21 cellular contexts compared by ENCODE assay signal in the genomic region with DNA sequence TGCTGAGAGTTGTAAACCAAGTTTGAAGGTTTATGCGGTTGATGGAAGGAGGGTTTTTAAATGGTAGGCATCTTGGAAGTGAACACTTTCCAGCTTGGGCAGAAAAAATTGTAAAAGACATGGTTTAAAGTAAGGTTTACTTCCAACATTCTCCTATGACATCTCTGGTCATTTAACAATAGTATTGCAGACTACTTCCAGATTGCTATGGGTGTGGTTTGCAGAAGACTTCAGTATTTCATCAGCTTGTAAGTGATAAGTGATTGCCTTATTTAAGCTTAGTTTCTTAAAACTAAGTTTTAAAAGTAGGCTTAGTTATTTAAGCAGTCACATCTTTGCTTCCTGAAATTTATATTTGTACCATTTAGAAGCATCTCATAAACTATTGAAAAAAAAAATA. TPM values are rescaled to one million over a fixed set of nuclear protein-coding genes. Genes with fewer than 3 reads are reported as not detected.
DNase-seq lines count a peak whose midpoint lies in the region; ATAC-seq and TF ChIP-seq lines count a peak whose summit lies in the region.
"Had no signal": no experiment of that assay in that cellular context is flagged by ENCODE, and none has a peak within 500 bp of the region (broad histone marks: within the 10 kb centered on the region; RNA-seq: fewer than 3 reads in every experiment).

No MANE protein-coding gene starts in this region.

- H3K9ac ChIP-seq in SK-N-MC (ENCODE audit: insufficient read length): no peak overlapping the region
- H3K9ac ChIP-seq: GM23248 had no signal

- H3K4me3 ChIP-seq in SK-N-MC: no peak overlapping the region
- H3K4me3 ChIP-seq in fibroblast of the aortic adventitia (ENCODE audit: low read depth, low read length): no peak overlapping the region
- H3K4me3 ChIP-seq: GM23248, HAP-1 had no signal

- peaks cover 4 to 25% of the 10 kb centered on the region in 2 donors for H3K36me3 Mint-ChIP-seq in activated T-cell treated with anti-CD3 and anti-CD28 coated beads, Interleukin-2, amount 50 U/mL, for 72 hours (ENCODE audit: insufficient read depth in 2 of 2)
- H3K36me3 Mint-ChIP-seq in dendritic cell treated with granulocyte-macrophage colony-stimulating factor and Interleukin-4, amounts not matched to agents 40 ng/mL and 50 ng/mL, for 4 days (ENCODE audit: low read depth): peaks cover 47% of the 10 kb centered on the region

- no peak for TF ChIP-seq CTCF in fibroblast of the aortic adventitia (IDR thresholded peaks at IDR 0.05; ENCODE audit: insufficient read depth, low read length)

- no peaks in the 10 kb centered on the region for H3K9me3 ChIP-seq in SK-N-MC (ENCODE audit: low read depth, low read length)
- H3K9me3 ChIP-seq: BE2C, HAP-1 had no signal

- H3K27ac Mint-ChIP-seq in activated T-cell treated with anti-CD3 and anti-CD28 coated beads, Interleukin-2, amount 50 U/mL, for 72 hours: peak overlapping the region; percentile 46
- H3K27ac Mint-ChIP-seq in dendritic cell treated with granulocyte-macrophage colony-stimulating factor and Interleukin-4, amounts not matched to agents 40 ng/mL and 50 ng/mL, for 4 days: peak overlapping the region; percentile 28
- H3K27ac Mint-ChIP-seq: CD4-positive, CD25-positive, alpha-beta regulatory T cell had no signal

- intact Hi-C loops in dendritic cell treated with granulocyte-macrophage colony-stimulating factor and Interleukin-4, amounts not matched to agents 40 ng/mL and 50 ng/mL, for 4 days (cut with micrococcal nuclease): no loop called here

- no peaks in the 10 kb centered on the region for H3K27me3 Mint-ChIP-seq in activated T-cell treated with anti-CD3 and anti-CD28 coated beads, Interleukin-2, amount 50 U/mL, for 72 hours (ENCODE audit: low read depth)
- no peaks in the 10 kb centered on the region for H3K27me3 Mint-ChIP-seq in dendritic cell treated with granulocyte-macrophage colony-stimulating factor and Interleukin-4, amounts not matched to agents 40 ng/mL and 50 ng/mL, for 4 days
- H3K27me3 Mint-ChIP-seq: CD4-positive, CD25-positive, alpha-beta regulatory T cell; CD8-positive, alpha-beta memory T cell had no signal

- peaks cover 19% of the 10 kb centered on the region for H3K4me1 Mint-ChIP-seq in activated T-cell treated with anti-CD3 and anti-CD28 coated beads, Interleukin-2, amount 50 U/mL, for 72 hours (ENCODE audit: low read depth)
- H3K4me1 Mint-ChIP-seq in dendritic cell treated with granulocyte-macrophage colony-stimulating factor and Interleukin-4, amounts not matched to agents 40 ng/mL and 50 ng/mL, for 4 days (ENCODE audit: low read depth): no peaks in the 10 kb centered on the region
- H3K4me1 Mint-ChIP-seq: CD8-positive, alpha-beta memory T cell had no signal

- H3K27ac ChIP-seq in SK-N-MC: peak overlapping the region; percentile 31; the same call in 1 of the 2 replicates
- H3K27ac ChIP-seq: GM23248 had no signal

- peaks cover 37% of the 10 kb centered on the region for H3K36me3 ChIP-seq in SK-N-MC (ENCODE audit: insufficient read depth, low read length)

- no peak overlapping the region for H3K4me3 Mint-ChIP-seq in activated T-cell treated with anti-CD3 and anti-CD28 coated beads, Interleukin-2, amount 50 U/mL, for 72 hours
- no peak overlapping the region for H3K4me3 Mint-ChIP-seq in dendritic cell treated with granulocyte-macrophage colony-stimulating factor and Interleukin-4, amounts not matched to agents 40 ng/mL and 50 ng/mL, for 4 days
- H3K4me3 Mint-ChIP-seq: CD4-positive, CD25-positive, alpha-beta regulatory T cell; CD8-positive, alpha-beta memory T cell had no signal

- H3K9me3 Mint-ChIP-seq in activated T-cell treated with anti-CD3 and anti-CD28 coated beads, Interleukin-2, amount 50 U/mL, for 72 hours: no peaks in the 10 kb centered on the region
- no peaks in the 10 kb centered on the region for H3K9me3 Mint-ChIP-seq in dendritic cell treated with granulocyte-macrophage colony-stimulating factor and Interleukin-4, amounts not matched to agents 40 ng/mL and 50 ng/mL, for 4 days
- H3K9me3 Mint-ChIP-seq: CD4-positive, CD25-positive, alpha-beta regulatory T cell; CD8-positive, alpha-beta memory T cell had no signal

- no peak for ATAC-seq in activated T-cell treated with anti-CD3 and anti-CD28 coated beads, Interleukin-2, amount 50 U/mL, for 72 hours (replicated peaks in 1 of 2)
- ATAC-seq in SK-N-SH treated with all-trans-retinoic acid at 6 μM for 48 hours: no peak

- no peak for DNase-seq in activated T-cell treated with anti-CD3 and anti-CD28 coated beads, Interleukin-2, amount 50 U/mL, for 72 hours
- DNase-seq in activated T-cell treated with anti-CD3 and anti-CD28 coated beads, Interleukin-2, amount 50 U/mL, for 48 hours: no peak
- DNase-seq in SK-N-MC (ENCODE audit: low read depth, low spot score) (no peak), fibroblast of the aortic adventitia (ENCODE audit: low read depth) (peak; percentile 77), 8988T (no peak)
- DNase-seq in stimulated activated CD4-positive, alpha-beta T cell treated with anti-CD3 and anti-CD28 coated beads, Interleukin-12 subunit alpha, Interleukin-12 subunit beta, amount 100 ng/mL, for 4 hours: no peak
- DNase-seq: ACHN; BE2C; C1 segment of cervical spinal cord; CD4-positive, CD25-positive, alpha-beta regulatory T cell; CD8-positive, alpha-beta memory T cell; COR-L47; DMS 273 treated with DMSO at 0.1 percent for 48 hours; DMS53; DND-41; EL; GM23248; IMR-90 had no signal

TF ChIP-seq in SK-N-SH treated with all-trans-retinoic acid at 6 μM for 48 hours, 23 proteins besides CTCF, POLR2A, EP300 and RAD21 (continues in another document):
- no peak for TF ChIP-seq RARB (CRISPR knock-in tag; IDR thresholded peaks at IDR 0.05)
- TF ChIP-seq ZFP30 (CRISPR knock-in tag; IDR thresholded peaks at IDR 0.05): no peak
- no peak for TF ChIP-seq POU6F1 (CRISPR knock-in tag; IDR thresholded peaks at IDR 0.05; ENCODE audit: borderline replicate concordance, low read depth)
- no peak for TF ChIP-seq ZC3H10 (CRISPR knock-in tag; IDR thresholded peaks at IDR 0.05)
- no peak for TF ChIP-seq ARNTL (CRISPR knock-in tag; IDR thresholded peaks at IDR 0.05; ENCODE audit: borderline replicate concordance, low read depth)
- TF ChIP-seq CSDC2 (CRISPR knock-in tag; IDR thresholded peaks at IDR 0.05): no peak
- no peak for TF ChIP-seq BACH2 (CRISPR knock-in tag; IDR thresholded peaks at IDR 0.05; ENCODE audit: borderline replicate concordance)
- TF ChIP-seq TOX (CRISPR knock-in tag; IDR thresholded peaks at IDR 0.05; ENCODE audit: borderline replicate concordance): no peak
- no peak for TF ChIP-seq ESRRG (CRISPR knock-in tag; IDR thresholded peaks at IDR 0.05)
- TF ChIP-seq PATZ1 (CRISPR knock-in tag; IDR thresholded peaks at IDR 0.05; ENCODE audit: borderline replicate concordance): no peak
- TF ChIP-seq CREB5 (CRISPR knock-in tag; IDR thresholded peaks at IDR 0.05; ENCODE audit: low read depth): no peak

RNA-seq across cellular contexts. Expression of gene STT3A, which starts 7.2 kb away (rescaled TPM):
- total RNA-seq in activated T-cell treated with anti-CD3 and anti-CD28 coated beads, Interleukin-2, amount 50 U/mL, for 72 hours: 100 to 1,000 TPM; 121 to 123 TPM
- 285 and 375 TPM in 2 replicates for total RNA-seq in fibroblast of the aortic adventitia (ENCODE audit: low replicate concordance)

RNA-seq across cellular contexts. Expression of gene EI24, which starts 16.2 kb away (rescaled TPM):
- 10 to 100 TPM; 27.4 to 35.6 TPM for total RNA-seq in activated T-cell treated with anti-CD3 and anti-CD28 coated beads, Interleukin-2, amount 50 U/mL, for 72 hours
- total RNA-seq in fibroblast of the aortic adventitia (ENCODE audit: low replicate concordance): 94.5 and 153 TPM in 2 replicates

RNA-seq across cellular contexts. Expression of gene CHEK1, which starts 39.5 kb away (rescaled TPM):
- total RNA-seq in activated T-cell treated with anti-CD3 and anti-CD28 coated beads, Interleukin-2, amount 50 U/mL, for 72 hours: 100 to 1,000 TPM; 135 to 180 TPM
- 8.7 and 49.5 TPM in 2 replicates for total RNA-seq in fibroblast of the aortic adventitia (ENCODE audit: low replicate concordance)
